ENCODE assay signal across 8 cellular contexts in genomic region chr2:216498418-216499413, GRCh38. TPM values are rescaled to one million over a fixed set of nuclear protein-coding genes. Genes with fewer than 3 reads are reported as not detected.
DNase-seq lines count a peak whose midpoint lies in the region; ATAC-seq and TF ChIP-seq lines count a peak whose summit lies in the region.

RPL37A (plus strand) TSS chr2:216498844; CDS start chr2:216498875, 31 bp downstream.

- TF ChIP-seq POLR2A in right lobe of liver (IDR thresholded peaks at IDR 0.05) = peak; percentile 84

- peak within 1 kb of the TSS; percentile 97 for H3K4me3 Mint-ChIP-seq in activated CD4-positive, alpha-beta memory T cell treated with anti-CD3 and anti-CD28 coated beads for 36 hours

- CTCF ChIA-PET in activated CD4-positive, alpha-beta memory T cell treated with anti-CD3 and anti-CD28 coated beads for 36 hours (lab: Charles Lee) = interaction anchor here (1.0 to 1.5 kb wide), 3 partner anchors 21 to 415 kb away, joined by 3 to 4 read pairs (median 4); partner anchors contain the start of gene XRCC5

- POLR2A ChIA-PET in activated CD4-positive, alpha-beta memory T cell treated with anti-CD3 and anti-CD28 coated beads for 36 hours (lab: Charles Lee) = interaction anchor here (0.7 to 2.4 kb wide), 10 partner anchors 8 to 390 kb away, joined by 3 to 11 read pairs (median 4); partner anchors contain the start of genes SMARCAL1 and XRCC5

- H3K9me3 ChIP-seq in right lobe of liver = no peaks in the 10 kb centered on the region

- intact Hi-C loops in activated CD4-positive, alpha-beta memory T cell treated with anti-CD3 and anti-CD28 coated beads for 36 hours (cut with micrococcal nuclease) = loop anchor here (1.0 to 5.0 kb wide), 5 partner anchors 20 to 384 kb away; partner anchors contain the start of gene SMARCAL1
- intact Hi-C loops in dorsolateral prefrontal cortex (cut with DNase I) (loop anchor here (2.0 to 10.0 kb wide), 4 partner anchors 86 to 391 kb away; partner anchors contain the start of genes SMARCAL1 (in 2 of the 2) and XRCC5 (in 1 of the 2)), right lobe of liver (cut with DNase I) (no loop called here)

- peaks cover 50% of the 10 kb centered on the region for H3K36me3 Mint-ChIP-seq in activated CD4-positive, alpha-beta memory T cell treated with anti-CD3 and anti-CD28 coated beads for 36 hours

- WGBS in right lobe of liver (ENCODE audit: insufficient coverage, low coverage, low lambda C conversion rate, missing lambda C conversion rate) = 0% methylated on average over 39 of the region's 55 CpGs

- no peaks in the 10 kb centered on the region for H3K27me3 Mint-ChIP-seq in activated CD4-positive, alpha-beta memory T cell treated with anti-CD3 and anti-CD28 coated beads for 36 hours

- TF ChIP-seq CTCF in dorsolateral prefrontal cortex (IDR thresholded peaks at IDR 0.05 in 54 of 56, conservative IDR thresholded peaks at IDR 0.05 in 2 of 56; ENCODE audit: low read depth in 1 of 56, partially characterized antibody in 56 of 56) (peak in 34 of 56 donors; percentile 6 to 53 (median 26)), right lobe of liver (IDR thresholded peaks at IDR 0.05) (no peak)

- ATAC-seq in GM19438 (IDR thresholded peaks at IDR 0.05; ENCODE audit: low read depth, unreplicated experiment) (peak; percentile 82), HG03575 (IDR thresholded peaks at IDR 0.05; ENCODE audit: extremely low read depth, insufficient number of reproducible peaks, low FRiP score, unreplicated experiment) (peak; percentile 63), right lobe of liver (peak; percentile 97 to 99 (median 98))

- H3K27me3 ChIP-seq in dorsolateral prefrontal cortex = no peaks in the 10 kb centered on the region
- H3K27me3 ChIP-seq in right lobe of liver = no peaks in the 10 kb centered on the region

- H3K4me1 ChIP-seq in right lobe of liver = peaks cover 0 to 16% (median 7%) of the 10 kb centered on the region in 4 donors

- H3K27ac Mint-ChIP-seq in activated CD4-positive, alpha-beta memory T cell treated with anti-CD3 and anti-CD28 coated beads for 36 hours = peak within 1 kb of the TSS; percentile 99

- peaks cover 8 to 40% (median 25%) of the 10 kb centered on the region in 4 donors for H3K36me3 ChIP-seq in right lobe of liver

- peak; percentile 95 for DNase-seq in CD1c-positive myeloid dendritic cell (ENCODE audit: extremely low spot score)
- peak; percentile 96 for DNase-seq in NCI-H82 treated with DMSO at 0.1 percent for 48 hours (lab: John Stamatoyannopoulos, UW; ENCODE audit: unreplicated experiment)
- peak; percentile 93 for DNase-seq in activated CD4-positive, alpha-beta memory T cell treated with anti-CD3 and anti-CD28 coated beads for 36 hours
- DNase-seq in dorsolateral prefrontal cortex = peak; percentile 90 to 96 (median 94)
- DNase-seq in right lobe of liver = peak; percentile 94 to 95 (median 95)
- peak; percentile 85 to 89 for DNase-seq in stimulated activated CD4-positive, alpha-beta T cell treated with anti-CD3 and anti-CD28 coated beads, Interleukin-4, amount 100 ng/mL, for 4 hours

- peak within 1 kb of the TSS; percentile 40 to 95 (median 87) for H3K27ac ChIP-seq in dorsolateral prefrontal cortex
- peak within 1 kb of the TSS; percentile 44 to 67 (median 55) for H3K27ac ChIP-seq in right lobe of liver

- peaks cover 45% of the 10 kb centered on the region for H3K4me1 Mint-ChIP-seq in activated CD4-positive, alpha-beta memory T cell treated with anti-CD3 and anti-CD28 coated beads for 36 hours (ENCODE audit: low read depth)

- H3K9me3 Mint-ChIP-seq in activated CD4-positive, alpha-beta memory T cell treated with anti-CD3 and anti-CD28 coated beads for 36 hours = no peaks in the 10 kb centered on the region

- H3K4me3 ChIP-seq in dorsolateral prefrontal cortex = peak within 1 kb of the TSS; percentile 53 to 96 (median 81)
- peak within 1 kb of the TSS; percentile 68 to 84 (median 81) for H3K4me3 ChIP-seq in right lobe of liver

RNA-seq across cellular contexts. Expression of gene RPL37A, which starts in this region (rescaled TPM):
- 1,000 to 10,000 TPM; 4,165 to 4,237 TPM for total RNA-seq in activated CD4-positive, alpha-beta memory T cell treated with anti-CD3 and anti-CD28 coated beads for 36 hours
- total RNA-seq in dorsolateral prefrontal cortex = 1,000 to 10,000 TPM in 115 of 120 experiments, 100 to 1,000 TPM in 5; 791 to 1,871 (median 1,178) TPM
- total RNA-seq in right lobe of liver = 100 to 1,000 TPM; 383 to 894 (median 710) TPM

Comparison
In these comparisons a context has a peak if more than half of its experiments do, and no peak if none do; other contexts are left out.
1. Peak in every context shown above with its lines: DNase-seq, ATAC-seq, H3K4me3 ChIP-seq and H3K27ac ChIP-seq.
2. CTCF ChIP-seq: peak in dorsolateral prefrontal cortex (34 of 56); none in right lobe of liver (0 of 4).
3. intact Hi-C loops: an anchor here in activated CD4-positive, alpha-beta memory T cell treated with anti-CD3 and anti-CD28 coated beads for 36 hours (1.0 to 5.0 kb wide) and dorsolateral prefrontal cortex (2.0 to 10.0 kb wide); none called in right lobe of liver.